ENCODE assay signal across 8 cellular contexts in genomic region chr10:104231784-104232612, GRCh38. TPM values are rescaled to one million over a fixed set of nuclear protein-coding genes. Genes with fewer than 3 reads are reported as not detected.
A peak's percentile ranks its signal among the peaks of the same experiment; 100 is the strongest.
DNase-seq lines count a peak whose midpoint lies in the region; ATAC-seq and TF ChIP-seq lines count a peak whose summit lies in the region.

TSS of gene CFAP43 (minus strand) at chr10:104232364. CDS start at chr10:104232246, 118 bp downstream.

- peak; percentile 100 for ATAC-seq in GM21717 (IDR thresholded peaks at IDR 0.05; ENCODE audit: unreplicated experiment)

- TF ChIP-seq EP300 in Ishikawa (IDR thresholded peaks at IDR 0.05; ENCODE audit: borderline replicate concordance) (peak; percentile 22; the same call in 1 of the 2 replicates), esophagus muscularis mucosa (IDR thresholded peaks at IDR 0.05) (no peak)

- no peak for TF ChIP-seq POLR2A in Peyer's patch (IDR thresholded peaks at IDR 0.05)
- no peak for TF ChIP-seq POLR2A in esophagus muscularis mucosa (IDR thresholded peaks at IDR 0.05; ENCODE audit: low read depth)

- H3K27me3 ChIP-seq in Peyer's patch (no peaks in the 10 kb centered on the region), esophagus muscularis mucosa (peaks cover 0 to 4% (median 0%) of the 10 kb centered on the region in 4 donors), mucosa of stomach (ENCODE audit: control insufficient read depth, insufficient read depth, low read length) (no peaks in the 10 kb centered on the region)

- H3K27ac ChIP-seq in Peyer's patch, result peak within 1 kb of the TSS in 1 of 4 donors; percentile 50
- H3K27ac ChIP-seq in esophagus muscularis mucosa (replicated peaks in 1 of 4), result peak within 1 kb of the TSS in 3 of 4 donors; percentile 6 to 62 (median 35)

- H3K4me1 ChIP-seq in Peyer's patch (peaks cover 0 to 4% (median 0%) of the 10 kb centered on the region in 4 donors), esophagus muscularis mucosa (peaks cover 11 to 15% (median 13%) of the 10 kb centered on the region in 4 donors), mucosa of stomach (ENCODE audit: control insufficient read depth, insufficient read depth, low read length) (no peaks in the 10 kb centered on the region)

- H3K9me3 ChIP-seq in Peyer's patch, result no peaks in the 10 kb centered on the region
- no peaks in the 10 kb centered on the region for H3K9me3 ChIP-seq in esophagus muscularis mucosa
- H3K9me3 ChIP-seq in mucosa of stomach (ENCODE audit: control insufficient read depth, low read length), result no peaks in the 10 kb centered on the region

- TF ChIP-seq CTCF in Peyer's patch (IDR thresholded peaks at IDR 0.05) (peak in 2 of 6 experiments; percentile 21 to 26), esophagus muscularis mucosa (IDR thresholded peaks at IDR 0.05) (no peak)

- intact Hi-C loops in esophagus muscularis mucosa (cut with DNase I), result no loop called here

- peak within 1 kb of the TSS; percentile 82 for H3K9ac ChIP-seq in mucosa of stomach (ENCODE audit: low read length)

- H3K4me3 ChIP-seq in Peyer's patch (peak within 1 kb of the TSS; percentile 54 to 92 (median 72)), esophagus muscularis mucosa (peak within 1 kb of the TSS; percentile 81 to 92 (median 87)), mucosa of stomach (ENCODE audit: low read length) (peak within 1 kb of the TSS; percentile 54)

- TF ChIP-seq RAD21 in Ishikawa (IDR thresholded peaks at IDR 0.05; ENCODE audit: low read depth), result no peak

- H3K36me3 ChIP-seq in Peyer's patch (no peaks in the 10 kb centered on the region), esophagus muscularis mucosa (no peaks in the 10 kb centered on the region), mucosa of stomach (ENCODE audit: control insufficient read depth, insufficient read depth, low read length) (no peaks in the 10 kb centered on the region)

- WGBS in esophagus muscularis mucosa, result 1% methylated on average over 19 of the region's 60 CpGs

- DNase-seq in DMS 273 (lab: John Stamatoyannopoulos, UW; ENCODE audit: unreplicated experiment), result peak; percentile 96
- DNase-seq in Peyer's patch, result peak; percentile 97 to 100 (median 100)
- peak; percentile 98 for DNase-seq in activated T-helper 1 cell treated with Interleukin-2 at 50 U/mL for 16 hours (ENCODE audit: low read depth)
- peak; percentile 100 for DNase-seq in esophagus muscularis mucosa (ENCODE audit: extremely low spot score)
- peak; percentile 98 for DNase-seq in stimulated activated CD8-positive, alpha-beta memory T cell treated with anti-CD3 and anti-CD28 coated beads, Interleukin-4, amount 100 ng/mL, for 4 hours (ENCODE audit: low read depth in 2 of 2, low spot score in 1 of 2)

TF ChIP-seq in Ishikawa, 13 proteins besides CTCF, POLR2A, EP300 and RAD21:
- TF ChIP-seq CEBPB (IDR thresholded peaks at IDR 0.05) (no peak), ZBTB7A (IDR thresholded peaks at IDR 0.05; ENCODE audit: low read depth) (no peak), EGR1 (IDR thresholded peaks at IDR 0.05) (peak; percentile 37; the same call in 1 of the 2 replicates), TAF1 (IDR thresholded peaks at IDR 0.05; ENCODE audit: low read depth) (peak; percentile 49; the same call in 1 of the 2 replicates), MAX (IDR thresholded peaks at IDR 0.05) (peak; percentile 89), TCF12 (IDR thresholded peaks at IDR 0.05; ENCODE audit: low read depth) (peak; percentile 68), CREB1 (IDR thresholded peaks at IDR 0.05; ENCODE audit: low read depth) (0 out of 2 replicates have a peak, but pooled peaks have one; percentile 42), FOXM1 (IDR thresholded peaks at IDR 0.05; ENCODE audit: borderline replicate concordance, low read depth) (peak; percentile 83), YY1 (IDR thresholded peaks at IDR 0.05; ENCODE audit: low read depth) (peak; percentile 68)

RNA-seq across cellular contexts. Expression of gene CFAP43, which starts in this region (rescaled TPM):
- 10 to 100 TPM in 1 of 4 donors, under 1 TPM in 2, not detected in 1; 0.27 to 12.4 (median 0.76) TPM for total RNA-seq in Peyer's patch
- under 1 TPM in 2 of 4 donors, not detected in 2; 0.17 to 0.33 TPM for total RNA-seq in esophagus muscularis mucosa

Comparison
In these comparisons a context has a peak if more than half of its experiments do, and no peak if none do; other contexts are left out.
1. Peak in DNase-seq, H3K4me3 ChIP-seq and H3K27ac ChIP-seq in esophagus muscularis mucosa; RNA of the gene not detected or under 1 TPM.